1 cellular context compared by ENCODE assay signal in genomic region chr4:99852199-99852718, GRCh38.
TF ChIP-seq lines count a peak whose summit lies in the region.

No MANE protein-coding gene starts in this region.

TF ChIP-seq in GM12878, 131 proteins besides CTCF, POLR2A, EP300 and RAD21 (continues in another document):
- no peak for TF ChIP-seq IRF5 (IDR thresholded peaks at IDR 0.05; ENCODE audit: borderline replicate concordance)
- no peak for TF ChIP-seq SMARCA5 (IDR thresholded peaks at IDR 0.05)
- TF ChIP-seq GATAD2B (conservative IDR thresholded peaks at IDR 0.05; ENCODE audit: low read depth) = no peak
- 0 out of 2 replicates have a peak, but pooled peaks have one; percentile 9 for TF ChIP-seq TCF12 (IDR thresholded peaks at IDR 0.05; ENCODE audit: low read depth, low read length)
- no peak for TF ChIP-seq BMI1 (IDR thresholded peaks at IDR 0.05; ENCODE audit: borderline replicate concordance)
- TF ChIP-seq, protein P1, sequence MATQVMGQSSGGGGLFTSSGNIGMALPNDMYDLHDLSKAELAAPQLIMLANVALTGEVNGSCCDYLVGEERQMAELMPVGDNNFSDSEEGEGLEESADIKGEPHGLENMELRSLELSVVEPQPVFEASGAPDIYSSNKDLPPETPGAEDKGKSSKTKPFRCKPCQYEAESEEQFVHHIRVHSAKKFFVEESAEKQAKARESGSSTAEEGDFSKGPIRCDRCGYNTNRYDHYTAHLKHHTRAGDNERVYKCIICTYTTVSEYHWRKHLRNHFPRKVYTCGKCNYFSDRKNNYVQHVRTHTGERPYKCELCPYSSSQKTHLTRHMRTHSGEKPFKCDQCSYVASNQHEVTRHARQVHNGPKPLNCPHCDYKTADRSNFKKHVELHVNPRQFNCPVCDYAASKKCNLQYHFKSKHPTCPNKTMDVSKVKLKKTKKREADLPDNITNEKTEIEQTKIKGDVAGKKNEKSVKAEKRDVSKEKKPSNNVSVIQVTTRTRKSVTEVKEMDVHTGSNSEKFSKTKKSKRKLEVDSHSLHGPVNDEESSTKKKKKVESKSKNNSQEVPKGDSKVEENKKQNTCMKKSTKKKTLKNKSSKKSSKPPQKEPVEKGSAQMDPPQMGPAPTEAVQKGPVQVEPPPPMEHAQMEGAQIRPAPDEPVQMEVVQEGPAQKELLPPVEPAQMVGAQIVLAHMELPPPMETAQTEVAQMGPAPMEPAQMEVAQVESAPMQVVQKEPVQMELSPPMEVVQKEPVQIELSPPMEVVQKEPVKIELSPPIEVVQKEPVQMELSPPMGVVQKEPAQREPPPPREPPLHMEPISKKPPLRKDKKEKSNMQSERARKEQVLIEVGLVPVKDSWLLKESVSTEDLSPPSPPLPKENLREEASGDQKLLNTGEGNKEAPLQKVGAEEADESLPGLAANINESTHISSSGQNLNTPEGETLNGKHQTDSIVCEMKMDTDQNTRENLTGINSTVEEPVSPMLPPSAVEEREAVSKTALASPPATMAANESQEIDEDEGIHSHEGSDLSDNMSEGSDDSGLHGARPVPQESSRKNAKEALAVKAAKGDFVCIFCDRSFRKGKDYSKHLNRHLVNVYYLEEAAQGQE (IDR thresholded peaks at IDR 0.05; ENCODE audit: low read depth, low read length) = no peak
- TF ChIP-seq CBX5 (IDR thresholded peaks at IDR 0.05; ENCODE audit: low read depth) = no peak
- TF ChIP-seq CHD2 (IDR thresholded peaks at IDR 0.05; ENCODE audit: borderline replicate concordance, low read depth, low read length) = no peak
- no peak for TF ChIP-seq ATF7 (IDR thresholded peaks at IDR 0.05; ENCODE audit: low read depth)
- TF ChIP-seq, protein P2, sequence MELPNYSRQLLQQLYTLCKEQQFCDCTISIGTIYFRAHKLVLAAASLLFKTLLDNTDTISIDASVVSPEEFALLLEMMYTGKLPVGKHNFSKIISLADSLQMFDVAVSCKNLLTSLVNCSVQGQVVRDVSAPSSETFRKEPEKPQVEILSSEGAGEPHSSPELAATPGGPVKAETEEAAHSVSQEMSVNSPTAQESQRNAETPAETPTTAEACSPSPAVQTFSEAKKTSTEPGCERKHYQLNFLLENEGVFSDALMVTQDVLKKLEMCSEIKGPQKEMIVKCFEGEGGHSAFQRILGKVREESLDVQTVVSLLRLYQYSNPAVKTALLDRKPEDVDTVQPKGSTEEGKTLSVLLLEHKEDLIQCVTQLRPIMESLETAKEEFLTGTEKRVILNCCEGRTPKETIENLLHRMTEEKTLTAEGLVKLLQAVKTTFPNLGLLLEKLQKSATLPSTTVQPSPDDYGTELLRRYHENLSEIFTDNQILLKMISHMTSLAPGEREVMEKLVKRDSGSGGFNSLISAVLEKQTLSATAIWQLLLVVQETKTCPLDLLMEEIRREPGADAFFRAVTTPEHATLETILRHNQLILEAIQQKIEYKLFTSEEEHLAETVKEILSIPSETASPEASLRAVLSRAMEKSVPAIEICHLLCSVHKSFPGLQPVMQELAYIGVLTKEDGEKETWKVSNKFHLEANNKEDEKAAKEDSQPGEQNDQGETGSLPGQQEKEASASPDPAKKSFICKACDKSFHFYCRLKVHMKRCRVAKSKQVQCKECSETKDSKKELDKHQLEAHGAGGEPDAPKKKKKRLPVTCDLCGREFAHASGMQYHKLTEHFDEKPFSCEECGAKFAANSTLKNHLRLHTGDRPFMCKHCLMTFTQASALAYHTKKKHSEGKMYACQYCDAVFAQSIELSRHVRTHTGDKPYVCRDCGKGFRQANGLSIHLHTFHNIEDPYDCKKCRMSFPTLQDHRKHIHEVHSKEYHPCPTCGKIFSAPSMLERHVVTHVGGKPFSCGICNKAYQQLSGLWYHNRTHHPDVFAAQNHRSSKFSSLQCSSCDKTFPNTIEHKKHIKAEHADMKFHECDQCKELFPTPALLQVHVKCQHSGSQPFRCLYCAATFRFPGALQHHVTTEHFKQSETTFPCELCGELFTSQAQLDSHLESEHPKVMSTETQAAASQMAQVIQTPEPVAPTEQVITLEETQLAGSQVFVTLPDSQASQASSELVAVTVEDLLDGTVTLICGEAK (IDR thresholded peaks at IDR 0.05; ENCODE audit: borderline replicate concordance) = no peak
- TF ChIP-seq ZNF274 (IDR thresholded peaks at IDR 0.05; ENCODE audit: insufficient read depth, insufficient read length) = no peak
- no peak for TF ChIP-seq RBBP5 (conservative IDR thresholded peaks at IDR 0.05)
- TF ChIP-seq MTA3 (IDR thresholded peaks at IDR 0.05; ENCODE audit: borderline replicate concordance, low read length) = no peak
- TF ChIP-seq RAD51 (IDR thresholded peaks at IDR 0.05) = no peak
- TF ChIP-seq NFXL1 (IDR thresholded peaks at IDR 0.05; ENCODE audit: borderline replicate concordance) = no peak
- no peak for TF ChIP-seq MYC (IDR thresholded peaks at IDR 0.05; ENCODE audit: insufficient read depth, insufficient read length, insufficient replicate concordance, low read length, severe bottlenecking)
- TF ChIP-seq ZZZ3 (IDR thresholded peaks at IDR 0.05; ENCODE audit: control insufficient read depth, insufficient read length, low read depth) = no peak
- TF ChIP-seq CREB1 (IDR thresholded peaks at IDR 0.05; ENCODE audit: low read depth) = no peak
- no peak for TF ChIP-seq ZBTB11 (CRISPR knock-in tag; IDR thresholded peaks at IDR 0.05)
- no peak for TF ChIP-seq POLR2AphosphoS2 (IDR thresholded peaks at IDR 0.05; ENCODE audit: low read depth, low read length)
- TF ChIP-seq BRCA1 (IDR thresholded peaks at IDR 0.05; ENCODE audit: low read depth, low read length) = no peak
- peak; percentile 6 for TF ChIP-seq PBX3 (IDR thresholded peaks at IDR 0.05; ENCODE audit: insufficient replicate concordance, low read depth, low read length)
- TF ChIP-seq SMC3 (IDR thresholded peaks at IDR 0.05; ENCODE audit: borderline replicate concordance, low read length) = no peak
- TF ChIP-seq ZNF217 (IDR thresholded peaks at IDR 0.05) = no peak
- no peak for TF ChIP-seq SMAD1 (IDR thresholded peaks at IDR 0.05; ENCODE audit: low read depth, partially characterized antibody)
- TF ChIP-seq, protein P3, sequence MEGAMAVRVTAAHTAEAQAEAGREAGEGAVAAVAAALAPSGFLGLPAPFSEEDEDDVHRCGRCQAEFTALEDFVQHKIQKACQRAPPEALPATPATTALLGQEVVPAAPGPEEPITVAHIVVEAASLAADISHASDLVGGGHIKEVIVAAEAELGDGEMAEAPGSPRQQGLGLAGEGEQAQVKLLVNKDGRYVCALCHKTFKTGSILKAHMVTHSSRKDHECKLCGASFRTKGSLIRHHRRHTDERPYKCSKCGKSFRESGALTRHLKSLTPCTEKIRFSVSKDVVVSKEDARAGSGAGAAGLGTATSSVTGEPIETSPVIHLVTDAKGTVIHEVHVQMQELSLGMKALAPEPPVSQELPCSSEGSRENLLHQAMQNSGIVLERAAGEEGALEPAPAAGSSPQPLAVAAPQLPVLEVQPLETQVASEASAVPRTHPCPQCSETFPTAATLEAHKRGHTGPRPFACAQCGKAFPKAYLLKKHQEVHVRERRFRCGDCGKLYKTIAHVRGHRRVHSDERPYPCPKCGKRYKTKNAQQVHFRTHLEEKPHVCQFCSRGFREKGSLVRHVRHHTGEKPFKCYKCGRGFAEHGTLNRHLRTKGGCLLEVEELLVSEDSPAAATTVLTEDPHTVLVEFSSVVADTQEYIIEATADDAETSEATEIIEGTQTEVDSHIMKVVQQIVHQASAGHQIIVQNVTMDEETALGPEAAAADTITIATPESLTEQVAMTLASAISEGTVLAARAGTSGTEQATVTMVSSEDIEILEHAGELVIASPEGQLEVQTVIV (IDR thresholded peaks at IDR 0.05; ENCODE audit: borderline replicate concordance, partially characterized antibody) = no peak
- TF ChIP-seq CEBPB (IDR thresholded peaks at IDR 0.05; ENCODE audit: borderline replicate concordance in 1 of 2, low read depth in 2 of 2, low read length in 2 of 2) = no peak
- 0 out of 2 replicates have a peak, but pooled peaks have one; percentile 10 for TF ChIP-seq CREM (IDR thresholded peaks at IDR 0.05; ENCODE audit: low read depth)
- TF ChIP-seq PAX5 (IDR thresholded peaks at IDR 0.05; ENCODE audit: borderline replicate concordance, low read depth, low read length) = no peak
- no peak for TF ChIP-seq SPI1 (IDR thresholded peaks at IDR 0.05; ENCODE audit: borderline replicate concordance, insufficient read depth, low read depth, low read length)
- no peak for TF ChIP-seq RB1 (IDR thresholded peaks at IDR 0.05; ENCODE audit: borderline replicate concordance)
- TF ChIP-seq ZNF622 (IDR thresholded peaks at IDR 0.05) = no peak
- no peak for TF ChIP-seq HSF1 (IDR thresholded peaks at IDR 0.05; ENCODE audit: low read depth, low read length)
- TF ChIP-seq RELB (IDR thresholded peaks at IDR 0.05; ENCODE audit: low read depth) = no peak
- TF ChIP-seq, protein P4, sequence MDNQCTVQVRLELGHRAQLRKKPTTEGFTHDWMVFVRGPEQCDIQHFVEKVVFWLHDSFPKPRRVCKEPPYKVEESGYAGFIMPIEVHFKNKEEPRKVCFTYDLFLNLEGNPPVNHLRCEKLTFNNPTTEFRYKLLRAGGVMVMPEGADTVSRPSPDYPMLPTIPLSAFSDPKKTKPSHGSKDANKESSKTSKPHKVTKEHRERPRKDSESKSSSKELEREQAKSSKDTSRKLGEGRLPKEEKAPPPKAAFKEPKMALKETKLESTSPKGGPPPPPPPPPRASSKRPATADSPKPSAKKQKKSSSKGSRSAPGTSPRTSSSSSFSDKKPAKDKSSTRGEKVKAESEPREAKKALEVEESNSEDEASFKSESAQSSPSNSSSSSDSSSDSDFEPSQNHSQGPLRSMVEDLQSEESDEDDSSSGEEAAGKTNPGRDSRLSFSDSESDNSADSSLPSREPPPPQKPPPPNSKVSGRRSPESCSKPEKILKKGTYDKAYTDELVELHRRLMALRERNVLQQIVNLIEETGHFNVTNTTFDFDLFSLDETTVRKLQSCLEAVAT (IDR thresholded peaks at IDR 0.05) = no peak
- TF ChIP-seq, protein P5, sequence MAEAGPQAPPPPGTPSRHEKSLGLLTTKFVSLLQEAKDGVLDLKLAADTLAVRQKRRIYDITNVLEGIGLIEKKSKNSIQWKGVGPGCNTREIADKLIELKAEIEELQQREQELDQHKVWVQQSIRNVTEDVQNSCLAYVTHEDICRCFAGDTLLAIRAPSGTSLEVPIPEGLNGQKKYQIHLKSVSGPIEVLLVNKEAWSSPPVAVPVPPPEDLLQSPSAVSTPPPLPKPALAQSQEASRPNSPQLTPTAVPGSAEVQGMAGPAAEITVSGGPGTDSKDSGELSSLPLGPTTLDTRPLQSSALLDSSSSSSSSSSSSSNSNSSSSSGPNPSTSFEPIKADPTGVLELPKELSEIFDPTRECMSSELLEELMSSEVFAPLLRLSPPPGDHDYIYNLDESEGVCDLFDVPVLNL (IDR thresholded peaks at IDR 0.05; ENCODE audit: low read depth, low read length) = no peak
